Comparison of ENCODE assay signal across 1 cellular context in the genomic region with DNA sequence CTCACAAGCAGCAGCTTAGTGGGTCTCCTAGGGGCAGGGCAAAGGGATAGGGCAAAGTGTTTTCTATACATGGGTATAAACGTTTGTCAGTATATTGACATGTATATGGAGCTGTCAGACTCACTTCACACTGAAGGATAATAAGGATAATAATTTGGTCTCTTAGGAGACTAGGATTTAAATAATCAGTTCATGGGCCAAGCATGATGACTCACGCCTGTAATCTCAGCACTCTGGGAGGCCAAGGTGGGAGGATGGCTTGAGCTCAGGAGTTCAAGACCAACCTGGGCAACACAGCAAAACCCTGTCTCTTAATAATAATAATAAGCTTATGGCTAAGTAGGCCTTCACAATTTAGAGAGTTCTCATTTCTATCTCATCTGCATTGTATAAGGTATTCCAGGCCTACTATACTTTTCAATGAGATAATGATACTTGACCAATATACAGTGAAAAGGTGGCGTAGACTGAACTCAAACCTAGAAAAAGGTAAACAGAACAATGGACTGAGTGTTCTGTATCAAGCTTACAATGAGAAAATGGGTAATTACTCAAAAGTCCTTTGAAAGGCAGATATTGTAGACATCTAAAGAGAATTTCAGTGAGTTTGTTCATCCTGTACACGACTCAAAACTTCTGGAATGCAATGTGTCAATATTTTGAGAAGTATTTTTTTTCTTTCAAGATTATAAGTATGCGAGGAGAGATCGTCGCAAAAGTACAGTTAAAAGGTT.
A peak's percentile ranks its signal among the peaks of the same experiment; 100 is the strongest.
TF ChIP-seq lines count a peak whose summit lies in the region.

No MANE protein-coding gene starts in this region.

TF ChIP-seq in HEK293, 187 proteins besides CTCF, POLR2A, EP300 and RAD21:
- TF ChIP-seq ZNF335 (tag by site-specific recombination; conservative IDR thresholded peaks at IDR 0.05) (0 out of 2 replicates have a peak, but pooled peaks have one; percentile 29), KLF7 (tag by site-specific recombination; IDR thresholded peaks at IDR 0.05; ENCODE audit: borderline replicate concordance) (no peak), GLIS1 (tag by site-specific recombination; IDR thresholded peaks at IDR 0.05) (peak; percentile 35)
TF ChIP-seq in HEK293: peak in this region for 2.
